ENCODE assay signal across 1 cellular context in the genomic region with DNA sequence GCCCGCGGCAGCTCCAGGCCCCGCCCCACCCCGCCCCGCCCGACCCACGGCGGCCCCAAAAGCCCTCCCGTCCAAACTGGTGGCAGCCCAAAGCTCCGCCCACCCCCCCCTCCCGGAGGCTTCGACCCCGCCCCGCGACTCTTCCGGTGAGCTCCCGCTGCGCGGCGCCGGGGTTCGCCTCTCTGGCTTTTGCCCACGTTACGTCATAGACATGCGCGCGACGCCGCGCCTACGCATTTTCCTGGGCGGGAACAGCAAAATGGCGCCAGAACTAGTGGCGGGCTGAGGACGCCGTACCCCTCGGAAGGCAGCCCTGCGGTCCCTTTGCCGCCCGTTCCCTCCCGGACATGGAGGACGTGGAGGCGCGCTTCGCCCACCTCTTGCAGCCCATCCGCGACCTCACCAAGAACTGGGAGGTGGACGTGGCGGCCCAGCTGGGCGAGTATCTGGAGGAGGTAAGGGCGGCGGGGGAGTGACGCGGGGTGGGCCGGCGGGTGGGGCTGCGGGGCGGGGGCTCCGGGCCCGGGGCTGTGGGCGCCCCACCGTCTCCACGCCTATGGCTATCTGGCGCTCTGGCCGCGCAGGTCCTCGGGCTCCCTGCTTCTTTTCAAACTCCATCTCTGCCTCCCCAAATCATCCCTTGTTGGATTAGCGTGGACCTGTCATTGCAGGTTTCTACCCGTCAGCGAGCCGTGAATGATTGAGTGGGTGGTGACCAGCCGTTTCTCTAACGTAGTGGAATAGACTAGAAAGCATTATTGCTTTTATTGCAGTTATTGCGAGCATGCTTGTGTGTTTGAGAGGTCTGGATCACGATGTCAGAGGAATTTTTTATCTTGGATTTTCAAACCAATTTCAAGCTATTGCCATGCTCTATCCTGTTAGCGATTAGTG.
TF ChIP-seq lines count a peak whose summit lies in the region.

Gene NCAPH2 (plus strand): TSS at position 234 of the 894 bp plus-strand sequence. CDS start 114 bp downstream, at position 348.

TF ChIP-seq in HepG2, 621 proteins besides CTCF, POLR2A, EP300 and RAD21 (continued from another document and continues in another):
- TF ChIP-seq, protein P1, sequence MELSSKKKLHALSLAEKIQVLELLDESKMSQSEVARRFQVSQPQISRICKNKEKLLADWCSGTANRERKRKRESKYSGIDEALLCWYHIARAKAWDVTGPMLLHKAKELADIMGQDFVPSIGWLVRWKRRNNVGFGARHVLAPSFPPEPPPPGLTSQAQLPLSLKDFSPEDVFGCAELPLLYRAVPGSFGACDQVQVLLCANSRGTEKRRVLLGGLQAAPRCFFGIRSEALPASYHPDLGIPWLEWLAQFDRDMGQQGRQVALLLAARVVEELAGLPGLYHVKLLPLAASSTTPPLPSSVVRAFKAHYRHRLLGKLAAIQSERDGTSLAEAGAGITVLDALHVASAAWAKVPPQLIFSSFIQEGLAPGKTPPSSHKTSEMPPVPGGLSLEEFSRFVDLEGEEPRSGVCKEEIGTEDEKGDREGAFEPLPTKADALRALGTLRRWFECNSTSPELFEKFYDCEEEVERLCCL (CRISPR knock-in tag; IDR thresholded peaks at IDR 0.05; ENCODE audit: borderline replicate concordance) = no peak
- TF ChIP-seq NCOA5 (CRISPR knock-in tag; IDR thresholded peaks at IDR 0.05) = no peak
- peak; percentile 20; the same call in 1 of the 2 replicates for TF ChIP-seq STAG1 (CRISPR knock-in tag; IDR thresholded peaks at IDR 0.05)
- TF ChIP-seq ZNF672 (CRISPR knock-in tag; IDR thresholded peaks at IDR 0.05) = no peak
- TF ChIP-seq HNRNPL (IDR thresholded peaks at IDR 0.05; ENCODE audit: low read depth, low read length) = 0 out of 2 replicates have a peak, but pooled peaks have one; percentile 28
- TF ChIP-seq BRF2 (CRISPR knock-in tag; IDR thresholded peaks at IDR 0.05) = no peak
- TF ChIP-seq SAP130 (CRISPR knock-in tag; IDR thresholded peaks at IDR 0.05; ENCODE audit: low read depth) = peak; percentile 96
- no peak for TF ChIP-seq ZNF276 (CRISPR knock-in tag; IDR thresholded peaks at IDR 0.05; ENCODE audit: low read depth)
- TF ChIP-seq ZNF883 (CRISPR knock-in tag; IDR thresholded peaks at IDR 0.05; ENCODE audit: not compliant biosample characterization) = no peak
- 0 out of 2 replicates have a peak, but pooled peaks have one; percentile 46 for TF ChIP-seq ZSCAN9 (CRISPR knock-in tag; IDR thresholded peaks at IDR 0.05; ENCODE audit: borderline replicate concordance)
- TF ChIP-seq SALL2 (CRISPR knock-in tag; IDR thresholded peaks at IDR 0.05) = peak; percentile 41; the same call in 1 of the 2 replicates
- no peak for TF ChIP-seq NPAS2 (CRISPR knock-in tag; IDR thresholded peaks at IDR 0.05; ENCODE audit: borderline replicate concordance)
- TF ChIP-seq ZNF616 (CRISPR knock-in tag; IDR thresholded peaks at IDR 0.05; ENCODE audit: low read depth) = no peak
- no peak for TF ChIP-seq ZFP36L1 (CRISPR knock-in tag; IDR thresholded peaks at IDR 0.05)
- TF ChIP-seq, protein P2, sequence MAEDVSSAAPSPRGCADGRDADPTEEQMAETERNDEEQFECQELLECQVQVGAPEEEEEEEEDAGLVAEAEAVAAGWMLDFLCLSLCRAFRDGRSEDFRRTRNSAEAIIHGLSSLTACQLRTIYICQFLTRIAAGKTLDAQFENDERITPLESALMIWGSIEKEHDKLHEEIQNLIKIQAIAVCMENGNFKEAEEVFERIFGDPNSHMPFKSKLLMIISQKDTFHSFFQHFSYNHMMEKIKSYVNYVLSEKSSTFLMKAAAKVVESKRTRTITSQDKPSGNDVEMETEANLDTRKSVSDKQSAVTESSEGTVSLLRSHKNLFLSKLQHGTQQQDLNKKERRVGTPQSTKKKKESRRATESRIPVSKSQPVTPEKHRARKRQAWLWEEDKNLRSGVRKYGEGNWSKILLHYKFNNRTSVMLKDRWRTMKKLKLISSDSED (CRISPR knock-in tag; IDR thresholded peaks at IDR 0.05) = no peak
- peak; percentile 91 for TF ChIP-seq PHF20 (CRISPR knock-in tag; IDR thresholded peaks at IDR 0.05)
- TF ChIP-seq CBFB (CRISPR knock-in tag; IDR thresholded peaks at IDR 0.05) = peak; percentile 49
- TF ChIP-seq ZBTB4 (CRISPR knock-in tag; IDR thresholded peaks at IDR 0.05; ENCODE audit: borderline replicate concordance) = no peak
- no peak for TF ChIP-seq RFXANK (CRISPR knock-in tag; IDR thresholded peaks at IDR 0.05)
- TF ChIP-seq ASH2L (IDR thresholded peaks at IDR 0.05; ENCODE audit: insufficient read length, low read depth, low read length) = no peak
- TF ChIP-seq CREBL2 (CRISPR knock-in tag; IDR thresholded peaks at IDR 0.05; ENCODE audit: borderline replicate concordance) = no peak
- TF ChIP-seq, protein P3, sequence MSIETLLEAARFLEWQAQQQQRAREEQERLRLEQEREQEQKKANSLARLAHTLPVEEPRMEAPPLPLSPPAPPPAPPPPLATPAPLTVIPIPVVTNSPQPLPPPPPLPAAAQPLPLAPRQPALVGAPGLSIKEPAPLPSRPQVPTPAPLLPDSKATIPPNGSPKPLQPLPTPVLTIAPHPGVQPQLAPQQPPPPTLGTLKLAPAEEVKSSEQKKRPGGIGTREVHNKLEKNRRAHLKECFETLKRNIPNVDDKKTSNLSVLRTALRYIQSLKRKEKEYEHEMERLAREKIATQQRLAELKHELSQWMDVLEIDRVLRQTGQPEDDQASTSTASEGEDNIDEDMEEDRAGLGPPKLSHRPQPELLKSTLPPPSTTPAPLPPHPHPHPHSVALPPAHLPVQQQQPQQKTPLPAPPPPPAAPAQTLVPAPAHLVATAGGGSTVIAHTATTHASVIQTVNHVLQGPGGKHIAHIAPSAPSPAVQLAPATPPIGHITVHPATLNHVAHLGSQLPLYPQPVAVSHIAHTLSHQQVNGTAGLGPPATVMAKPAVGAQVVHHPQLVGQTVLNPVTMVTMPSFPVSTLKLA (IDR thresholded peaks at IDR 0.05) = peak; percentile 23; the same call in 1 of the 2 replicates
- peak; percentile 68; the same call in 1 of the 2 replicates for TF ChIP-seq CEBPB (IDR thresholded peaks at IDR 0.05; ENCODE audit: borderline replicate concordance, low read depth, low read length)
- peak; percentile 51; the same call in 1 of the 2 replicates for TF ChIP-seq ZNF225 (CRISPR knock-in tag; IDR thresholded peaks at IDR 0.05)
- TF ChIP-seq ZFP90 (CRISPR knock-in tag; IDR thresholded peaks at IDR 0.05; ENCODE audit: borderline replicate concordance) = 0 out of 2 replicates have a peak, but pooled peaks have one; percentile 63
- TF ChIP-seq AKAP8 (CRISPR knock-in tag; IDR thresholded peaks at IDR 0.05) = no peak
- TF ChIP-seq CBX1 (IDR thresholded peaks at IDR 0.05; ENCODE audit: low read depth) = no peak
- no peak for TF ChIP-seq HDAC6 (IDR thresholded peaks at IDR 0.05; ENCODE audit: low read depth, low read length)
- no peak for TF ChIP-seq PRMT3 (CRISPR knock-in tag; IDR thresholded peaks at IDR 0.05; ENCODE audit: borderline replicate concordance, low read depth)
- TF ChIP-seq, protein P4, sequence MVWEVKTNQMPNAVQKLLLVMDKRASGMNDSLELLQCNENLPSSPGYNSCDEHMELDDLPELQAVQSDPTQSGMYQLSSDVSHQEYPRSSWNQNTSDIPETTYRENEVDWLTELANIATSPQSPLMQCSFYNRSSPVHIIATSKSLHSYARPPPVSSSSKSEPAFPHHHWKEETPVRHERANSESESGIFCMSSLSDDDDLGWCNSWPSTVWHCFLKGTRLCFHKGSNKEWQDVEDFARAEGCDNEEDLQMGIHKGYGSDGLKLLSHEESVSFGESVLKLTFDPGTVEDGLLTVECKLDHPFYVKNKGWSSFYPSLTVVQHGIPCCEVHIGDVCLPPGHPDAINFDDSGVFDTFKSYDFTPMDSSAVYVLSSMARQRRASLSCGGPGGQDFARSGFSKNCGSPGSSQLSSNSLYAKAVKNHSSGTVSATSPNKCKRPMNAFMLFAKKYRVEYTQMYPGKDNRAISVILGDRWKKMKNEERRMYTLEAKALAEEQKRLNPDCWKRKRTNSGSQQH (CRISPR knock-in tag; IDR thresholded peaks at IDR 0.05; ENCODE audit: low read depth) = peak; percentile 91
- TF ChIP-seq SP1 (IDR thresholded peaks at IDR 0.05) = no peak
- peak; percentile 85 for TF ChIP-seq SP1 (CRISPR knock-in tag; IDR thresholded peaks at IDR 0.05)
- no peak for TF ChIP-seq ZNF414 (CRISPR knock-in tag; IDR thresholded peaks at IDR 0.05)
- TF ChIP-seq NBN (conservative IDR thresholded peaks at IDR 0.05) = no peak
- TF ChIP-seq WIZ (CRISPR knock-in tag; IDR thresholded peaks at IDR 0.05) = no peak
- no peak for TF ChIP-seq ZNF557 (CRISPR knock-in tag; IDR thresholded peaks at IDR 0.05)
- TF ChIP-seq NONO (IDR thresholded peaks at IDR 0.05) = no peak
- peak; percentile 78 for TF ChIP-seq NONO (CRISPR knock-in tag; conservative IDR thresholded peaks at IDR 0.05)
- TF ChIP-seq ZNF577 (CRISPR knock-in tag; IDR thresholded peaks at IDR 0.05; ENCODE audit: borderline replicate concordance, low read depth) = no peak
- TF ChIP-seq ZNF331 (CRISPR knock-in tag; IDR thresholded peaks at IDR 0.05) = peak; percentile 61; the same call in 1 of the 2 replicates
- no peak for TF ChIP-seq ZIK1 (CRISPR knock-in tag; IDR thresholded peaks at IDR 0.05; ENCODE audit: borderline replicate concordance, low read depth)
- peak; percentile 17; the same call in 1 of the 2 replicates for TF ChIP-seq SOX5 (CRISPR knock-in tag; IDR thresholded peaks at IDR 0.05; ENCODE audit: borderline replicate concordance)
- no peak for TF ChIP-seq ZNF253 (CRISPR knock-in tag; IDR thresholded peaks at IDR 0.05; ENCODE audit: borderline replicate concordance)
- TF ChIP-seq RNF2 (conservative IDR thresholded peaks at IDR 0.05; ENCODE audit: low read depth) = no peak
- TF ChIP-seq ETS1 (CRISPR knock-in tag; IDR thresholded peaks at IDR 0.05) = no peak
- TF ChIP-seq, protein P5, sequence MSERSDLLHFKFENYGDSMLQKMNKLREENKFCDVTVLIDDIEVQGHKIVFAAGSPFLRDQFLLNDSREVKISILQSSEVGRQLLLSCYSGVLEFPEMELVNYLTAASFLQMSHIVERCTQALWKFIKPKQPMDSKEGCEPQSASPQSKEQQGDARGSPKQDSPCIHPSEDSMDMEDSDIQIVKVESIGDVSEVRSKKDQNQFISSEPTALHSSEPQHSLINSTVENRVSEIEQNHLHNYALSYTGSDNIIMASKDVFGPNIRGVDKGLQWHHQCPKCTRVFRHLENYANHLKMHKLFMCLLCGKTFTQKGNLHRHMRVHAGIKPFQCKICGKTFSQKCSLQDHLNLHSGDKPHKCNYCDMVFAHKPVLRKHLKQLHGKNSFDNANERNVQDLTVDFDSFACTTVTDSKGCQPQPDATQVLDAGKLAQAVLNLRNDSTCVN (CRISPR knock-in tag; IDR thresholded peaks at IDR 0.05; ENCODE audit: borderline replicate concordance) = peak; percentile 49
- TF ChIP-seq RFX1 (IDR thresholded peaks at IDR 0.05) = no peak
- TF ChIP-seq NR2F2 (IDR thresholded peaks at IDR 0.05; ENCODE audit: borderline replicate concordance, low read depth) = no peak
